In genomic region chr4:70687821-70688794, GRCh38 we compare ENCODE assay signal across 1 cellular context.
TF ChIP-seq lines count a peak whose summit lies in the region.

TSS of gene UTP3 (plus strand) at chr4:70688532. CDS start at chr4:70688678, 146 bp downstream.

TF ChIP-seq in K562, 482 proteins besides CTCF, POLR2A, EP300 and RAD21 (continued from another document and continues in another):
- TF ChIP-seq CTCFL (IDR thresholded peaks at IDR 0.05; ENCODE audit: borderline replicate concordance, insufficient read depth, low read depth, low read length, poor library complexity, severe bottlenecking) = peak; percentile 87
- peak in 1 of 2 experiments; percentile 69; a peak in 3 of 4 replicates for TF ChIP-seq RCOR1 (IDR thresholded peaks at IDR 0.05; ENCODE audit: borderline replicate concordance in 1 of 2, low read depth in 2 of 2, low read length in 2 of 2)
- TF ChIP-seq ZNF778 (CRISPR knock-in tag; IDR thresholded peaks at IDR 0.05) = no peak
- no peak for TF ChIP-seq ZNF57 (CRISPR knock-in tag; IDR thresholded peaks at IDR 0.05)
- no peak for TF ChIP-seq DMBX1 (CRISPR knock-in tag; IDR thresholded peaks at IDR 0.05; ENCODE audit: borderline replicate concordance)
- no peak for TF ChIP-seq NFXL1 (CRISPR knock-in tag; IDR thresholded peaks at IDR 0.05)
- no peak for TF ChIP-seq TSC22D4 (tag; IDR thresholded peaks at IDR 0.05)
- peak; percentile 81; the same call in 1 of the 2 replicates for TF ChIP-seq ZC3H8 (IDR thresholded peaks at IDR 0.05)
- peak; percentile 84 for TF ChIP-seq ELF2 (CRISPR knock-in tag; IDR thresholded peaks at IDR 0.05)
- peak; percentile 83 for TF ChIP-seq FOXJ2 (tag; IDR thresholded peaks at IDR 0.05)
- TF ChIP-seq ZBTB9 (CRISPR knock-in tag; IDR thresholded peaks at IDR 0.05) = no peak
- TF ChIP-seq RFX5 (IDR thresholded peaks at IDR 0.05; ENCODE audit: low read depth, low read length) = no peak
- no peak for TF ChIP-seq GTF2A2 (tag; IDR thresholded peaks at IDR 0.05)
- peak; percentile 62; the same call in 1 of the 2 replicates for TF ChIP-seq POLR2AphosphoS5 (IDR thresholded peaks at IDR 0.05; ENCODE audit: control insufficient read depth, insufficient read depth, low read depth, low read length)
- no peak for TF ChIP-seq CEBPZ (IDR thresholded peaks at IDR 0.05; ENCODE audit: borderline replicate concordance, low read depth, low read length)
- TF ChIP-seq RBM25 (IDR thresholded peaks at IDR 0.05; ENCODE audit: low read depth, low read length, severe bottlenecking) = no peak
- TF ChIP-seq ZKSCAN8 (CRISPR knock-in tag; IDR thresholded peaks at IDR 0.05) = no peak
- peak; percentile 99 for TF ChIP-seq NCOA1 (IDR thresholded peaks at IDR 0.05; ENCODE audit: low read depth)
- TF ChIP-seq ESRRA (IDR thresholded peaks at IDR 0.05; ENCODE audit: borderline replicate concordance, low read depth) = peak; percentile 85
- TF ChIP-seq ZC3H11A (IDR thresholded peaks at IDR 0.05; ENCODE audit: low read depth, low read length) = peak; percentile 91; the same call in 1 of the 2 replicates
- peak; percentile 87; the same call in 1 of the 2 replicates for TF ChIP-seq ZNF589 (CRISPR knock-in tag; IDR thresholded peaks at IDR 0.05; ENCODE audit: low read depth)
- no peak for TF ChIP-seq PCBP1 (IDR thresholded peaks at IDR 0.05; ENCODE audit: low read depth, low read length, poor library complexity, severe bottlenecking)
- TF ChIP-seq ZBTB17 (CRISPR knock-in tag; IDR thresholded peaks at IDR 0.05) = no peak
- no peak for TF ChIP-seq PREB (CRISPR knock-in tag; IDR thresholded peaks at IDR 0.05)
- no peak for TF ChIP-seq FIP1L1 (IDR thresholded peaks at IDR 0.05; ENCODE audit: low read depth, low read length, poor library complexity, severe bottlenecking)
- TF ChIP-seq ADNP (tag; IDR thresholded peaks at IDR 0.05) = no peak
- TF ChIP-seq NR1H2 (CRISPR knock-in tag; IDR thresholded peaks at IDR 0.05) = peak; percentile 73; the same call in 1 of the 2 replicates
- peak; percentile 63; the same call in 1 of the 2 replicates for TF ChIP-seq ZBTB43 (CRISPR knock-in tag; IDR thresholded peaks at IDR 0.05)
- peak; percentile 72; the same call in 1 of the 2 replicates for TF ChIP-seq MXI1 (IDR thresholded peaks at IDR 0.05; ENCODE audit: low read depth, low read length)
- peak; percentile 77 for TF ChIP-seq MGA (IDR thresholded peaks at IDR 0.05)
- no peak for TF ChIP-seq JUNB (CRISPR knock-in tag; conservative IDR thresholded peaks at IDR 0.05)
- TF ChIP-seq STAT5B (CRISPR knock-in tag; IDR thresholded peaks at IDR 0.05) = no peak
- TF ChIP-seq ZNF217 (CRISPR knock-in tag; IDR thresholded peaks at IDR 0.05) = no peak
- peak; percentile 68; the same call in 1 of the 2 replicates for TF ChIP-seq MEF2D (tag; conservative IDR thresholded peaks at IDR 0.05; ENCODE audit: low read depth)
